2 cellular contexts compared by ENCODE assay signal in genomic region chr20:35215066-35215956, GRCh38.
TF ChIP-seq lines count a peak whose summit lies in the region.

No MANE protein-coding gene starts in this region.

TF ChIP-seq in A549, 52 proteins besides CTCF, POLR2A, EP300 and RAD21 (continued from another document):
- TF ChIP-seq, protein P1, sequence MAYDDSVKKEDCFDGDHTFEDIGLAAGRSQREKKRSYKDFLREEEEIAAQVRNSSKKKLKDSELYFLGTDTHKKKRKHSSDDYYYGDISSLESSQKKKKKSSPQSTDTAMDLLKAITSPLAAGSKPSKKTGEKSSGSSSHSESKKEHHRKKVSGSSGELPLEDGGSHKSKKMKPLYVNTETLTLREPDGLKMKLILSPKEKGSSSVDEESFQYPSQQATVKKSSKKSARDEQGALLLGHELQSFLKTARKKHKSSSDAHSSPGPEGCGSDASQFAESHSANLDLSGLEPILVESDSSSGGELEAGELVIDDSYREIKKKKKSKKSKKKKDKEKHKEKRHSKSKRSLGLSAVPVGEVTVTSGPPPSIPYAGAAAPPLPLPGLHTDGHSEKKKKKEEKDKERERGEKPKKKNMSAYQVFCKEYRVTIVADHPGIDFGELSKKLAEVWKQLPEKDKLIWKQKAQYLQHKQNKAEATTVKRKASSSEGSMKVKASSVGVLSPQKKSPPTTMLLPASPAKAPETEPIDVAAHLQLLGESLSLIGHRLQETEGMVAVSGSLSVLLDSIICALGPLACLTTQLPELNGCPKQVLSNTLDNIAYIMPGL (CRISPR knock-in tag; IDR thresholded peaks at IDR 0.05; ENCODE audit: borderline replicate concordance), result no peak
- peak; percentile 69 for TF ChIP-seq MAX (IDR thresholded peaks at IDR 0.05)
TF ChIP-seq in A549: peak in this region for 11.

TF ChIP-seq in HEK293, 187 proteins besides CTCF, POLR2A, EP300 and RAD21 (continued from another document and continues in another):
- TF ChIP-seq, protein P2, sequence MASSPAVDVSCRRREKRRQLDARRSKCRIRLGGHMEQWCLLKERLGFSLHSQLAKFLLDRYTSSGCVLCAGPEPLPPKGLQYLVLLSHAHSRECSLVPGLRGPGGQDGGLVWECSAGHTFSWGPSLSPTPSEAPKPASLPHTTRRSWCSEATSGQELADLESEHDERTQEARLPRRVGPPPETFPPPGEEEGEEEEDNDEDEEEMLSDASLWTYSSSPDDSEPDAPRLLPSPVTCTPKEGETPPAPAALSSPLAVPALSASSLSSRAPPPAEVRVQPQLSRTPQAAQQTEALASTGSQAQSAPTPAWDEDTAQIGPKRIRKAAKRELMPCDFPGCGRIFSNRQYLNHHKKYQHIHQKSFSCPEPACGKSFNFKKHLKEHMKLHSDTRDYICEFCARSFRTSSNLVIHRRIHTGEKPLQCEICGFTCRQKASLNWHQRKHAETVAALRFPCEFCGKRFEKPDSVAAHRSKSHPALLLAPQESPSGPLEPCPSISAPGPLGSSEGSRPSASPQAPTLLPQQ (tag by site-specific recombination; IDR thresholded peaks at IDR 0.05), result peak; percentile 40; the same call in 1 of the 2 replicates
- TF ChIP-seq, protein P3, sequence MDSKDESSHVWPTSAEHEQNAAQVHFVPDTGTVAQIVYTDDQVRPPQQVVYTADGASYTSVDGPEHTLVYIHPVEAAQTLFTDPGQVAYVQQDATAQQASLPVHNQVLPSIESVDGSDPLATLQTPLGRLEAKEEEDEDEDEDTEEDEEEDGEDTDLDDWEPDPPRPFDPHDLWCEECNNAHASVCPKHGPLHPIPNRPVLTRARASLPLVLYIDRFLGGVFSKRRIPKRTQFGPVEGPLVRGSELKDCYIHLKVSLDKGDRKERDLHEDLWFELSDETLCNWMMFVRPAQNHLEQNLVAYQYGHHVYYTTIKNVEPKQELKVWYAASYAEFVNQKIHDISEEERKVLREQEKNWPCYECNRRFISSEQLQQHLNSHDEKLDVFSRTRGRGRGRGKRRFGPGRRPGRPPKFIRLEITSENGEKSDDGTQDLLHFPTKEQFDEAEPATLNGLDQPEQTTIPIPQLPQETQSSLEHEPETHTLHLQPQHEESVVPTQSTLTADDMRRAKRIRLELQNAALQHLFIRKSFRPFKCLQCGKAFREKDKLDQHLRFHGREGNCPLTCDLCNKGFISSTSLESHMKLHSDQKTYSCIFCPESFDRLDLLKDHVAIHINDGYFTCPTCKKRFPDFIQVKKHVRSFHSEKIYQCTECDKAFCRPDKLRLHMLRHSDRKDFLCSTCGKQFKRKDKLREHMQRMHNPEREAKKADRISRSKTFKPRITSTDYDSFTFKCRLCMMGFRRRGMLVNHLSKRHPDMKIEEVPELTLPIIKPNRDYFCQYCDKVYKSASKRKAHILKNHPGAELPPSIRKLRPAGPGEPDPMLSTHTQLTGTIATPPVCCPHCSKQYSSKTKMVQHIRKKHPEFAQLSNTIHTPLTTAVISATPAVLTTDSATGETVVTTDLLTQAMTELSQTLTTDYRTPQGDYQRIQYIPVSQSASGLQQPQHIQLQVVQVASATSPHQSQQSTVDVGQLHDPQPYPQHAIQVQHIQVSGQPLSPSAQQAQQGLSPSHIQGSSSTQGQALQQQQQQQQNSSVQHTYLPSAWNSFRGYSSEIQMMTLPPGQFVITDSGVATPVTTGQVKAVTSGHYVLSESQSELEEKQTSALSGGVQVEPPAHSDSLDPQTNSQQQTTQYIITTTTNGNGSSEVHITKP (tag by site-specific recombination; IDR thresholded peaks at IDR 0.05), result 0 out of 2 replicates have a peak, but pooled peaks have one; percentile 18
- TF ChIP-seq ZNF362 (tag by site-specific recombination; IDR thresholded peaks at IDR 0.05) (peak; percentile 70; the same call in 1 of the 2 replicates), ATF2 (tag by site-specific recombination; IDR thresholded peaks at IDR 0.05; ENCODE audit: low read depth) (peak; percentile 65), KLF1 (tag by site-specific recombination; IDR thresholded peaks at IDR 0.05) (no peak), ZNF639 (tag by site-specific recombination; IDR thresholded peaks at IDR 0.05) (peak; percentile 80), ZNF155 (tag by site-specific recombination; IDR thresholded peaks at IDR 0.05) (no peak), KLF16 (tag by site-specific recombination; IDR thresholded peaks at IDR 0.05) (no peak), ZNF747 (tag by site-specific recombination; IDR thresholded peaks at IDR 0.05) (no peak), GLIS1 (tag by site-specific recombination; IDR thresholded peaks at IDR 0.05) (no peak), ZNF830 (tag by site-specific recombination; IDR thresholded peaks at IDR 0.05; ENCODE audit: low read depth) (no peak), TCF7L2 (IDR thresholded peaks at IDR 0.05; ENCODE audit: borderline replicate concordance, low read depth, low read length) (no peak), ZNF768 (tag by site-specific recombination; IDR thresholded peaks at IDR 0.05) (no peak), ZNF629 (tag by site-specific recombination; IDR thresholded peaks at IDR 0.05) (peak; percentile 88), ZNF423 (tag by site-specific recombination; IDR thresholded peaks at IDR 0.05) (no peak), ZNF555 (tag by site-specific recombination; conservative IDR thresholded peaks at IDR 0.05) (no peak), ZXDB (tag by site-specific recombination; IDR thresholded peaks at IDR 0.05) (peak; percentile 51), ZNF366 (tag by site-specific recombination; conservative IDR thresholded peaks at IDR 0.05) (peak; percentile 77), ZNF510 (tag by site-specific recombination; IDR thresholded peaks at IDR 0.05; ENCODE audit: insufficient replicate concordance) (no peak), FEZF1 (tag by site-specific recombination; IDR thresholded peaks at IDR 0.05) (no peak), ZFP69B (tag by site-specific recombination; IDR thresholded peaks at IDR 0.05) (no peak), ZNF544 (tag by site-specific recombination; IDR thresholded peaks at IDR 0.05) (no peak), ZNF121 (tag by site-specific recombination; IDR thresholded peaks at IDR 0.05) (no peak), ZBTB21 (tag by site-specific recombination; IDR thresholded peaks at IDR 0.05) (peak; percentile 74), ZNF148 (tag by site-specific recombination; IDR thresholded peaks at IDR 0.05; ENCODE audit: borderline replicate concordance) (no peak), ZNF473 (tag by site-specific recombination; IDR thresholded peaks at IDR 0.05) (no peak), ZBTB7A (tag by site-specific recombination; IDR thresholded peaks at IDR 0.05; ENCODE audit: low read depth) (no peak), ZFP3 (tag by site-specific recombination; IDR thresholded peaks at IDR 0.05; ENCODE audit: low read depth) (no peak), ZNF701 (tag by site-specific recombination; IDR thresholded peaks at IDR 0.05) (no peak), YY2 (tag by site-specific recombination; IDR thresholded peaks at IDR 0.05) (no peak), ZNF10 (tag by site-specific recombination; IDR thresholded peaks at IDR 0.05) (no peak), ZNF114 (tag by site-specific recombination; IDR thresholded peaks at IDR 0.05) (no peak), ZFP37 (tag by site-specific recombination; IDR thresholded peaks at IDR 0.05) (no peak), ZNF19 (tag by site-specific recombination; IDR thresholded peaks at IDR 0.05; ENCODE audit: low read depth) (no peak), KLF10 (tag by site-specific recombination; IDR thresholded peaks at IDR 0.05) (no peak), ZNF335 (tag by site-specific recombination; conservative IDR thresholded peaks at IDR 0.05) (no peak; the same call in 1 of the 2 replicates)
- TF ChIP-seq, protein P4, sequence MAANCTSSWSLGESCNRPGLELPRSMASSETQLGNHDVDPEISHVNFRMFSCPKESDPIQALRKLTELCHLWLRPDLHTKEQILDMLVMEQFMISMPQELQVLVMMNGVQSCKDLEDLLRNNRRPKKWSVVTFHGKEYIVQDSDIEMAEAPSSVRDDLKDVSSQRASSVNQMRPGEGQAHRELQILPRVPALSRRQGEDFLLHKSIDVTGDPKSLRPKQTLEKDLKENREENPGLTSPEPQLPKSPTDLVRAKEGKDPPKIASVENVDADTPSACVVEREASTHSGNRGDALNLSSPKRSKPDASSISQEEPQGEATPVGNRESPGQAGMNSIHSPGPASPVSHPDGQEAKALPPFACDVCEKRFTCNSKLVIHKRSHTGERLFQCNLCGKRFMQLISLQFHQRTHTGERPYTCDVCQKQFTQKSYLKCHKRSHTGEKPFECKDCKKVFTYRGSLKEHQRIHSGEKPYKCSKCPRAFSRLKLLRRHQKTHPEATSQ (tag by site-specific recombination; IDR thresholded peaks at IDR 0.05), result no peak
- TF ChIP-seq, protein P5, sequence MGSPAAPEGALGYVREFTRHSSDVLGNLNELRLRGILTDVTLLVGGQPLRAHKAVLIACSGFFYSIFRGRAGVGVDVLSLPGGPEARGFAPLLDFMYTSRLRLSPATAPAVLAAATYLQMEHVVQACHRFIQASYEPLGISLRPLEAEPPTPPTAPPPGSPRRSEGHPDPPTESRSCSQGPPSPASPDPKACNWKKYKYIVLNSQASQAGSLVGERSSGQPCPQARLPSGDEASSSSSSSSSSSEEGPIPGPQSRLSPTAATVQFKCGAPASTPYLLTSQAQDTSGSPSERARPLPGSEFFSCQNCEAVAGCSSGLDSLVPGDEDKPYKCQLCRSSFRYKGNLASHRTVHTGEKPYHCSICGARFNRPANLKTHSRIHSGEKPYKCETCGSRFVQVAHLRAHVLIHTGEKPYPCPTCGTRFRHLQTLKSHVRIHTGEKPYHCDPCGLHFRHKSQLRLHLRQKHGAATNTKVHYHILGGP (tag by site-specific recombination; IDR thresholded peaks at IDR 0.05), result no peak
- TF ChIP-seq, protein P6, sequence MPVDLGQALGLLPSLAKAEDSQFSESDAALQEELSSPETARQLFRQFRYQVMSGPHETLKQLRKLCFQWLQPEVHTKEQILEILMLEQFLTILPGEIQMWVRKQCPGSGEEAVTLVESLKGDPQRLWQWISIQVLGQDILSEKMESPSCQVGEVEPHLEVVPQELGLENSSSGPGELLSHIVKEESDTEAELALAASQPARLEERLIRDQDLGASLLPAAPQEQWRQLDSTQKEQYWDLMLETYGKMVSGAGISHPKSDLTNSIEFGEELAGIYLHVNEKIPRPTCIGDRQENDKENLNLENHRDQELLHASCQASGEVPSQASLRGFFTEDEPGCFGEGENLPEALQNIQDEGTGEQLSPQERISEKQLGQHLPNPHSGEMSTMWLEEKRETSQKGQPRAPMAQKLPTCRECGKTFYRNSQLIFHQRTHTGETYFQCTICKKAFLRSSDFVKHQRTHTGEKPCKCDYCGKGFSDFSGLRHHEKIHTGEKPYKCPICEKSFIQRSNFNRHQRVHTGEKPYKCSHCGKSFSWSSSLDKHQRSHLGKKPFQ (tag by site-specific recombination; IDR thresholded peaks at IDR 0.05), result no peak
- TF ChIP-seq, protein P7, sequence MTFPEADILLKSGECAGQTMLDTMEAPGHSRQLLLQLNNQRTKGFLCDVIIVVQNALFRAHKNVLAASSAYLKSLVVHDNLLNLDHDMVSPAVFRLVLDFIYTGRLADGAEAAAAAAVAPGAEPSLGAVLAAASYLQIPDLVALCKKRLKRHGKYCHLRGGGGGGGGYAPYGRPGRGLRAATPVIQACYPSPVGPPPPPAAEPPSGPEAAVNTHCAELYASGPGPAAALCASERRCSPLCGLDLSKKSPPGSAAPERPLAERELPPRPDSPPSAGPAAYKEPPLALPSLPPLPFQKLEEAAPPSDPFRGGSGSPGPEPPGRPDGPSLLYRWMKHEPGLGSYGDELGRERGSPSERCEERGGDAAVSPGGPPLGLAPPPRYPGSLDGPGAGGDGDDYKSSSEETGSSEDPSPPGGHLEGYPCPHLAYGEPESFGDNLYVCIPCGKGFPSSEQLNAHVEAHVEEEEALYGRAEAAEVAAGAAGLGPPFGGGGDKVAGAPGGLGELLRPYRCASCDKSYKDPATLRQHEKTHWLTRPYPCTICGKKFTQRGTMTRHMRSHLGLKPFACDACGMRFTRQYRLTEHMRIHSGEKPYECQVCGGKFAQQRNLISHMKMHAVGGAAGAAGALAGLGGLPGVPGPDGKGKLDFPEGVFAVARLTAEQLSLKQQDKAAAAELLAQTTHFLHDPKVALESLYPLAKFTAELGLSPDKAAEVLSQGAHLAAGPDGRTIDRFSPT (tag by site-specific recombination; IDR thresholded peaks at IDR 0.05), result no peak
